ENCODE assay signal across 8 cellular contexts in the genomic region with DNA sequence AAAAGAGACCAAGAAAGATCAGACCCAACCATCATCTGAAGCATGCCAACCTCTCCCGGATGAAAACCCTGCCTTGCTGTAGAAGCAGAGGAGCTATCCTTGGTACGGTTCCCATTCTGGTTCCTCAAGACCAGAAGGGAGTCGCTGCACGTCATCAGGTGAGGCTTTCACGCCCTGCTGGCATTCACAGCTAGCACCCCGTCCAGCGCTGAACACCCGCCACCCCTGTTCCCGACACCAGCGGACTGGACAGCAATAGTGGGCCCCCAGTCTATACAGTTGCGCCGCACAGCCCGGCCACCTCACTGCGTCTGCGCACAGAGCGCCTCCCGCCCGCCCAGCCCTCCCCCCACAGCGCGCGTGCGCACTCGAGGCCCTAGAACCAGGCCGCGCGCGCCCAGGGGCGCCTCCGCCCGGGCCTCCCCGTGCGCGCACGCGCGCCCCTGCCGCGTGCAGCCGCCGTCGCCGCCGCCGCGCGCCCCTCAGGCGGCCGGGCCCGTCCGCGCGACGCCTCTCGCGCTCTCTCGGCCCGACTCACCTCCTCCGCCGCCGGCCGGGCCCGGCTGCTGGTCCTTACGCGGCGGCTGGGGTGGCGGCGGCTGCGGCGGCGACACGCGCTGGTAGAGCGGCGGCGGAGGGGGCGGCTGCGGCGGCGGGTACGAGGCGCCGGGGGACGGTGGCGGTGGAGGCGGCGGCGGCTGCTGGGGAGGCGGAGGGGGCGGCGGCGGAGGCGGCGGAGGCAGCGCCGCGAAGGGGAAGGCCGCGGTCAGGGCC. TPM values are rescaled to one million over a fixed set of nuclear protein-coding genes. Genes with fewer than 3 reads are reported as not detected.
DNase-seq lines count a peak whose midpoint lies in the region; TF ChIP-seq lines count a peak whose summit lies in the region.

No MANE protein-coding gene starts in this region.

- H3K27me3 ChIP-seq in subcutaneous abdominal adipose tissue (ENCODE audit: control insufficient read depth in 5 of 5, insufficient read depth in 4 of 5, low read length in 5 of 5) = no peaks in the 10 kb centered on the region

- no peaks in the 10 kb centered on the region for H3K9me3 Mint-ChIP-seq in activated naive CD4-positive, alpha-beta T cell treated with anti-CD3 and anti-CD28 coated beads, Interleukin-2, amount 10 ng/mL, durations not matched to agents 7 days and 5 days

- H3K27ac ChIP-seq in 22Rv1 (peak overlapping the region; percentile 99), subcutaneous abdominal adipose tissue (ENCODE audit: low read depth, low read length) (peak overlapping the region; percentile 84)

- TF ChIP-seq CTCF in 22Rv1 (IDR thresholded peaks at IDR 0.05) = no peak

- no peaks in the 10 kb centered on the region for H3K27me3 Mint-ChIP-seq in activated naive CD4-positive, alpha-beta T cell treated with anti-CD3 and anti-CD28 coated beads, Interleukin-2, amount 10 ng/mL, durations not matched to agents 7 days and 5 days

- CTCF ChIA-PET in activated naive CD4-positive, alpha-beta T cell treated with anti-CD3 and anti-CD28 coated beads, Interleukin-2, amount 10 ng/mL, durations not matched to agents 7 days and 5 days (lab: Charles Lee) = interaction anchor here (0.8 to 6.2 kb wide), 4 partner anchors 10 to 34 kb away, joined by 3 to 39 read pairs (median 4); partner anchors contain the start of gene RASGRP2

- TF ChIP-seq POLR2A in GM15510 (IDR thresholded peaks at IDR 0.05; ENCODE audit: borderline replicate concordance, extremely low read depth, insufficient read length) = peak; percentile 31

- H3K4me3 ChIP-seq in subcutaneous abdominal adipose tissue (ENCODE audit: low read depth in 1 of 5, low read length in 5 of 5) = peak overlapping the region; percentile 78 to 96 (median 84)

- peak; percentile 89 for DNase-seq in HuH-7.5 (ENCODE audit: low spot score)
- peak; percentile 70 for DNase-seq in SK-MEL-5 (ENCODE audit: low read depth, low spot score)
- peak; percentile 86 for DNase-seq in activated naive CD4-positive, alpha-beta T cell treated with anti-CD3 and anti-CD28 coated beads, Interleukin-2, amount 10 ng/mL, durations not matched to agents 7 days and 5 days
- DNase-seq in germinal center (ENCODE audit: low spot score) = peak; percentile 96
- DNase-seq in non-pigmented ciliary epithelial cell (ENCODE audit: low read depth) = peak; percentile 36

- peaks cover 58% of the 10 kb centered on the region for H3K36me3 Mint-ChIP-seq in activated naive CD4-positive, alpha-beta T cell treated with anti-CD3 and anti-CD28 coated beads, Interleukin-2, amount 10 ng/mL, durations not matched to agents 7 days and 5 days

- peaks cover 34 to 43% (median 40%) of the 10 kb centered on the region in 5 donors for H3K36me3 ChIP-seq in subcutaneous abdominal adipose tissue (ENCODE audit: control insufficient read depth in 5 of 5, insufficient read depth in 5 of 5, low read length in 5 of 5)

- H3K4me1 Mint-ChIP-seq in activated naive CD4-positive, alpha-beta T cell treated with anti-CD3 and anti-CD28 coated beads, Interleukin-2, amount 10 ng/mL, durations not matched to agents 7 days and 5 days = peaks cover 67% of the 10 kb centered on the region

- H3K4me3 Mint-ChIP-seq in activated naive CD4-positive, alpha-beta T cell treated with anti-CD3 and anti-CD28 coated beads, Interleukin-2, amount 10 ng/mL, durations not matched to agents 7 days and 5 days = peak overlapping the region; percentile 96

- peaks cover 11 to 36% (median 31%) of the 10 kb centered on the region in 5 donors for H3K4me1 ChIP-seq in subcutaneous abdominal adipose tissue (ENCODE audit: control insufficient read depth in 5 of 5, insufficient read depth in 5 of 5, low read length in 5 of 5)

- H3K9ac ChIP-seq in subcutaneous abdominal adipose tissue (ENCODE audit: low read length in 5 of 5) = peak overlapping the region; percentile 70 to 90 (median 87)

- no peaks in the 10 kb centered on the region for H3K9me3 ChIP-seq in subcutaneous abdominal adipose tissue (ENCODE audit: control insufficient read depth in 5 of 5, low read length in 5 of 5)

- peak overlapping the region; percentile 94 for H3K27ac Mint-ChIP-seq in activated naive CD4-positive, alpha-beta T cell treated with anti-CD3 and anti-CD28 coated beads, Interleukin-2, amount 10 ng/mL, durations not matched to agents 7 days and 5 days

- in situ Hi-C loops in SK-MEL-5 (cut with HindIII; ENCODE audit: low pct_unique_long_range_greater_than_20kb, low sequenced_read_pairs) = no loop called here

RNA-seq across cellular contexts. Expression of gene SF1, which starts 0.7 kb away (rescaled TPM):
- total RNA-seq in SK-MEL-5 (2014; rRNA removed; shearing (Covaris generic)) = 53.3 and 57.4 TPM in 2 replicates
- polyA plus RNA-seq in SK-MEL-5 (2015; cell fraction: cytosol; rRNA removed) = 135 and 178 TPM in 2 replicates
- polyA plus RNA-seq in SK-MEL-5 (2015; cell fraction: nucleus; rRNA removed) = 397 and 481 TPM in 2 replicates

RNA-seq across cellular contexts. Expression of gene PYGM, which starts 17.9 kb away (rescaled TPM):
- 0.05 and 0.08 TPM in 2 replicates for total RNA-seq in SK-MEL-5 (2014; rRNA removed; shearing (Covaris generic))
- 0.02 and 0.05 TPM in 2 replicates for polyA plus RNA-seq in SK-MEL-5 (2015; cell fraction: cytosol; rRNA removed)
- 1.2 and 1.5 TPM in 2 replicates for polyA plus RNA-seq in SK-MEL-5 (2015; cell fraction: nucleus; rRNA removed)

RNA-seq across cellular contexts. Expression of gene MAP4K2, which starts 25.4 kb away (rescaled TPM):
- 14.9 and 16.3 TPM in 2 replicates for total RNA-seq in SK-MEL-5 (2014; rRNA removed; shearing (Covaris generic))
- polyA plus RNA-seq in SK-MEL-5 (2015; cell fraction: cytosol; rRNA removed) = 28.9 and 34.8 TPM in 2 replicates
- 43.4 and 44.6 TPM in 2 replicates for polyA plus RNA-seq in SK-MEL-5 (2015; cell fraction: nucleus; rRNA removed)

RNA-seq across cellular contexts. Expression of gene MEN1, which starts 32.7 kb away (rescaled TPM):
- total RNA-seq in SK-MEL-5 (2014; rRNA removed; shearing (Covaris generic)) = 8.5 and 9.1 TPM in 2 replicates
- polyA plus RNA-seq in SK-MEL-5 (2015; cell fraction: cytosol; rRNA removed) = 57.8 and 76.6 TPM in 2 replicates
- 103 and 107 TPM in 2 replicates for polyA plus RNA-seq in SK-MEL-5 (2015; cell fraction: nucleus; rRNA removed)

RNA-seq across cellular contexts. Expression of gene RASGRP2, which starts 33.7 kb away (rescaled TPM):
- 0.19 TPM in 1 of 2 replicates, not detected in the other for total RNA-seq in SK-MEL-5 (2014; rRNA removed; shearing (Covaris generic))
- polyA plus RNA-seq in SK-MEL-5 (2015; cell fraction: cytosol; rRNA removed) = 0.21 TPM in 1 of 2 replicates, not detected in the other
- 1.0 and 3.5 TPM in 2 replicates for polyA plus RNA-seq in SK-MEL-5 (2015; cell fraction: nucleus; rRNA removed)

Comparison
In these comparisons a context has a peak if more than half of its experiments do, and no peak if none do; other contexts are left out.
1. Peak in every context shown above with its lines: DNase-seq, H3K4me3 ChIP-seq and H3K27ac ChIP-seq.
2. DNase-seq: peak in every context shown above with its lines; median percentile 96 in germinal center; 89 in HuH-7.5; 86 in activated naive CD4-positive, alpha-beta T cell treated with anti-CD3 and anti-CD28 coated beads, Interleukin-2, amount 10 ng/mL, durations not matched to agents 7 days and 5 days; 70 in SK-MEL-5; 36 in non-pigmented ciliary epithelial cell.